Comparison of ENCODE assay signal across 20 cellular contexts in genomic region chr20:19426356-19426755, GRCh38.
A peak's percentile ranks its signal among the peaks of the same experiment; 100 is the strongest.
DNase-seq lines count a peak whose midpoint lies in the region; ATAC-seq, FAIRE-seq and TF ChIP-seq lines count a peak whose summit lies in the region.
"Had no signal": no experiment of that assay in that cellular context is flagged by ENCODE, and none has a peak within 500 bp of the region (broad histone marks: within the 10 kb centered on the region; RNA-seq: fewer than 3 reads in every experiment).

No MANE protein-coding gene starts in this region.

- no peak for ATAC-seq in HepG2
- ATAC-seq in right lobe of liver: no peak
- ATAC-seq: CD8-positive, alpha-beta T cell had no signal

- H3K4me2 ChIP-seq in HepG2 (ENCODE audit: low read depth, low read length): no peak overlapping the region

- 0 out of 2 replicates have a peak, but pooled peaks cover 6% of the 10 kb centered on the region for H3K4me1 ChIP-seq in HepG2 (ENCODE audit: insufficient read depth, low read length)
- H3K4me1 ChIP-seq in right lobe of liver: no peaks in the 10 kb centered on the region
- peaks cover 65 to 78% of the 10 kb centered on the region in 2 experiments for H3K4me1 ChIP-seq in neutrophil (ENCODE audit: control insufficient read depth in 1 of 2, insufficient read depth in 1 of 2, low read depth in 1 of 2, low read length in 1 of 2)

- H3K4me3 ChIP-seq in HepG2 (replicated peaks in 1 of 3; ENCODE audit: insufficient read depth in 1 of 3, low read depth in 2 of 3, low read length in 3 of 3) (no peak overlapping the region), right lobe of liver (no peak overlapping the region), neutrophil (ENCODE audit: low read depth in 1 of 2, low read length in 1 of 2) (no peak overlapping the region)

- no peak for DNase-seq in HepG2 (ENCODE audit: low spot score)
- no peak for DNase-seq in right lobe of liver
- no peak for DNase-seq in DMS53 (lab: John Stamatoyannopoulos, UW)
- DNase-seq in activated CD4-positive, alpha-beta memory T cell treated with anti-CD3 and anti-CD28 coated beads, Interleukin-2, amount 10 ng/mL, durations not matched to agents 7 days and 5 days: no peak
- DNase-seq in effector CD4-positive, alpha-beta T cell: no peak
- DNase-seq: ACHN; C1 segment of cervical spinal cord; CD4-positive, CD25-positive, alpha-beta regulatory T cell; CD8-positive, alpha-beta T cell; DMS 273 treated with DMSO at 0.1 percent for 48 hours; DMS79 treated with DMSO at 0.1 percent for 48 hours; GF-D8; H7; HCEC 1CT had no signal

- no peaks in the 10 kb centered on the region for H3K4me1 Mint-ChIP-seq in activated CD4-positive, alpha-beta memory T cell treated with anti-CD3 and anti-CD28 coated beads, Interleukin-2, amount 10 ng/mL, durations not matched to agents 7 days and 5 days
- H3K4me1 Mint-ChIP-seq: CD4-positive, CD25-positive, alpha-beta regulatory T cell had no signal

- in situ Hi-C loops in HepG2 (cut with HindIII; ENCODE audit: extremely low pct_ligation_motif_present, low pct_unique_long_range_greater_than_20kb): no loop called here

- H3K9me3 ChIP-seq in HepG2 (ENCODE audit: low read length) (no peaks in the 10 kb centered on the region), right lobe of liver (no peaks in the 10 kb centered on the region), neutrophil (no peaks in the 10 kb centered on the region)

- H3K27ac Mint-ChIP-seq in activated CD4-positive, alpha-beta memory T cell treated with anti-CD3 and anti-CD28 coated beads, Interleukin-2, amount 10 ng/mL, durations not matched to agents 7 days and 5 days: no peak overlapping the region
- H3K27ac Mint-ChIP-seq: CD4-positive, CD25-positive, alpha-beta regulatory T cell; CD8-positive, alpha-beta T cell had no signal

- no TSS peak for BruUV-seq in HepG2 (replicated peaks; lab: Mats Ljungman, UMichigan)

- no peak for FAIRE-seq in HepG2 (lab: Jason Lieb, UNC)
- FAIRE-seq: A204.1, D721Med, GM12891 had no signal

- TF ChIP-seq POLR2A in HepG2 (IDR thresholded peaks at IDR 0.05; ENCODE audit: insufficient read depth in 1 of 2, low read depth in 2 of 2, low read length in 2 of 2) (no peak), right lobe of liver (IDR thresholded peaks at IDR 0.05) (no peak)

- H3K36me3 Mint-ChIP-seq in activated CD4-positive, alpha-beta memory T cell treated with anti-CD3 and anti-CD28 coated beads, Interleukin-2, amount 10 ng/mL, durations not matched to agents 7 days and 5 days (ENCODE audit: low read depth): no peaks in the 10 kb centered on the region
- H3K36me3 Mint-ChIP-seq: CD4-positive, CD25-positive, alpha-beta regulatory T cell; CD8-positive, alpha-beta T cell had no signal

- H3K27me3 ChIP-seq in HepG2 (ENCODE audit: control insufficient read depth in 1 of 2, insufficient read depth in 2 of 2, low read length in 2 of 2): no peaks in the 10 kb centered on the region
- H3K27me3 ChIP-seq in right lobe of liver: no peaks in the 10 kb centered on the region
- no peaks in the 10 kb centered on the region for H3K27me3 ChIP-seq in neutrophil

- no peak overlapping the region for H2AFZ ChIP-seq in HepG2 (ENCODE audit: low read length)

- CTCF ChIA-PET in HepG2 (lab: Yijun Ruan, JAX; ENCODE audit: low intra/inter-chr PET ratio, low total read pairs): no interaction called here
- CTCF ChIA-PET in activated CD4-positive, alpha-beta memory T cell treated with anti-CD3 and anti-CD28 coated beads, Interleukin-2, amount 10 ng/mL, durations not matched to agents 7 days and 5 days (lab: Charles Lee): no interaction called here

- H4K20me1 ChIP-seq in HepG2 (ENCODE audit: insufficient read depth, low read length): no peaks in the 10 kb centered on the region

- no peak for TF ChIP-seq RAD21 in HepG2 (CRISPR knock-in tag; IDR thresholded peaks at IDR 0.05)

- POLR2A ChIA-PET in HepG2 (lab: Yijun Ruan, JAX): no interaction called here
- POLR2A ChIA-PET in activated CD4-positive, alpha-beta memory T cell treated with anti-CD3 and anti-CD28 coated beads, Interleukin-2, amount 10 ng/mL, durations not matched to agents 7 days and 5 days (lab: Charles Lee): no interaction called here

- 45% methylated on average over 3 of the region's 3 CpGs for WGBS in HepG2 (ENCODE audit: low lambda C conversion rate)
- WGBS in right lobe of liver (ENCODE audit: insufficient coverage, low coverage, low lambda C conversion rate, missing lambda C conversion rate): 58% methylated on average over 3 of the region's 3 CpGs

- H3K4me3 Mint-ChIP-seq in activated CD4-positive, alpha-beta memory T cell treated with anti-CD3 and anti-CD28 coated beads, Interleukin-2, amount 10 ng/mL, durations not matched to agents 7 days and 5 days: no peak overlapping the region
- H3K4me3 Mint-ChIP-seq: CD4-positive, CD25-positive, alpha-beta regulatory T cell; CD8-positive, alpha-beta T cell had no signal

- H3K27me3 Mint-ChIP-seq in activated CD4-positive, alpha-beta memory T cell treated with anti-CD3 and anti-CD28 coated beads, Interleukin-2, amount 10 ng/mL, durations not matched to agents 7 days and 5 days: no peaks in the 10 kb centered on the region
- H3K27me3 Mint-ChIP-seq: CD4-positive, CD25-positive, alpha-beta regulatory T cell had no signal

- no peaks in the 10 kb centered on the region for H3K79me2 ChIP-seq in HepG2 (ENCODE audit: insufficient read depth, low read length)

- intact Hi-C loops in HepG2 (cut with micrococcal nuclease; ENCODE audit: unreplicated experiment) (no loop called here), right lobe of liver (cut with DNase I) (no loop called here)

- no peak for TF ChIP-seq EP300 in HepG2 (IDR thresholded peaks at IDR 0.05; ENCODE audit: low read depth in 2 of 2, low read length in 2 of 2)
- no peak for TF ChIP-seq EP300 in HepG2 (CRISPR knock-in tag; IDR thresholded peaks at IDR 0.05; ENCODE audit: borderline replicate concordance)

- no peaks in the 10 kb centered on the region for H3K36me3 ChIP-seq in HepG2 (replicated peaks in 1 of 2; ENCODE audit: control insufficient read depth in 1 of 2, insufficient read depth in 2 of 2, low read length in 2 of 2)
- H3K36me3 ChIP-seq in right lobe of liver: no peaks in the 10 kb centered on the region
- H3K36me3 ChIP-seq in neutrophil: no peaks in the 10 kb centered on the region

- H3K9me3 Mint-ChIP-seq in activated CD4-positive, alpha-beta memory T cell treated with anti-CD3 and anti-CD28 coated beads, Interleukin-2, amount 10 ng/mL, durations not matched to agents 7 days and 5 days: no peaks in the 10 kb centered on the region
- H3K9me3 Mint-ChIP-seq: CD8-positive, alpha-beta T cell had no signal

- H3K9ac ChIP-seq in HepG2 (ENCODE audit: insufficient read depth, low read depth, low read length): no peak overlapping the region

- H3K27ac ChIP-seq in HepG2 (ENCODE audit: extremely low read length, insufficient read depth, low read length): no peak overlapping the region
- H3K27ac ChIP-seq in right lobe of liver: no peak overlapping the region
- H3K27ac ChIP-seq in VCaP: peak overlapping the region; percentile 91
- peak overlapping the region; percentile 89 for H3K27ac ChIP-seq in neutrophil
- H3K27ac ChIP-seq: 22Rv1 had no signal

- no peak for TF ChIP-seq CTCF in HepG2 (CRISPR knock-in tag; IDR thresholded peaks at IDR 0.05)
- no peak for TF ChIP-seq CTCF in right lobe of liver (IDR thresholded peaks at IDR 0.05)
- TF ChIP-seq CTCF in VCaP (conservative IDR thresholded peaks at IDR 0.05): no peak
- TF ChIP-seq CTCF in neutrophil (IDR thresholded peaks at IDR 0.05): no peak

TF ChIP-seq in HepG2, 621 proteins besides CTCF, POLR2A, EP300 and RAD21 (continues in another document):
- TF ChIP-seq, protein P1, sequence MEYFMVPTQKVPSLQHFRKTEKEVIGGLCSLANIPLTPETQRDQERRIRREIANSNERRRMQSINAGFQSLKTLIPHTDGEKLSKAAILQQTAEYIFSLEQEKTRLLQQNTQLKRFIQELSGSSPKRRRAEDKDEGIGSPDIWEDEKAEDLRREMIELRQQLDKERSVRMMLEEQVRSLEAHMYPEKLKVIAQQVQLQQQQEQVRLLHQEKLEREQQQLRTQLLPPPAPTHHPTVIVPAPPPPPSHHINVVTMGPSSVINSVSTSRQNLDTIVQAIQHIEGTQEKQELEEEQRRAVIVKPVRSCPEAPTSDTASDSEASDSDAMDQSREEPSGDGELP (IDR thresholded peaks at IDR 0.05; ENCODE audit: borderline replicate concordance, low read depth): no peak
- peak; percentile 52; the same call in 1 of the 2 replicates for TF ChIP-seq MAFF (IDR thresholded peaks at IDR 0.05; ENCODE audit: low read depth, low read length)
- TF ChIP-seq, protein P2, sequence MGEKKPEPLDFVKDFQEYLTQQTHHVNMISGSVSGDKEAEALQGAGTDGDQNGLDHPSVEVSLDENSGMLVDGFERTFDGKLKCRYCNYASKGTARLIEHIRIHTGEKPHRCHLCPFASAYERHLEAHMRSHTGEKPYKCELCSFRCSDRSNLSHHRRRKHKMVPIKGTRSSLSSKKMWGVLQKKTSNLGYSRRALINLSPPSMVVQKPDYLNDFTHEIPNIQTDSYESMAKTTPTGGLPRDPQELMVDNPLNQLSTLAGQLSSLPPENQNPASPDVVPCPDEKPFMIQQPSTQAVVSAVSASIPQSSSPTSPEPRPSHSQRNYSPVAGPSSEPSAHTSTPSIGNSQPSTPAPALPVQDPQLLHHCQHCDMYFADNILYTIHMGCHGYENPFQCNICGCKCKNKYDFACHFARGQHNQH (CRISPR knock-in tag; IDR thresholded peaks at IDR 0.05): no peak
- TF ChIP-seq, protein P3, sequence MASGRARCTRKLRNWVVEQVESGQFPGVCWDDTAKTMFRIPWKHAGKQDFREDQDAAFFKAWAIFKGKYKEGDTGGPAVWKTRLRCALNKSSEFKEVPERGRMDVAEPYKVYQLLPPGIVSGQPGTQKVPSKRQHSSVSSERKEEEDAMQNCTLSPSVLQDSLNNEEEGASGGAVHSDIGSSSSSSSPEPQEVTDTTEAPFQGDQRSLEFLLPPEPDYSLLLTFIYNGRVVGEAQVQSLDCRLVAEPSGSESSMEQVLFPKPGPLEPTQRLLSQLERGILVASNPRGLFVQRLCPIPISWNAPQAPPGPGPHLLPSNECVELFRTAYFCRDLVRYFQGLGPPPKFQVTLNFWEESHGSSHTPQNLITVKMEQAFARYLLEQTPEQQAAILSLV (CRISPR knock-in tag; IDR thresholded peaks at IDR 0.05; ENCODE audit: borderline replicate concordance): no peak
- TF ChIP-seq MAFK (conservative IDR thresholded peaks at IDR 0.05 in 1 of 2, IDR thresholded peaks at IDR 0.05 in 1 of 2; ENCODE audit: low read length in 2 of 2): peak; percentile 53 to 54
- no peak for TF ChIP-seq MYNN (CRISPR knock-in tag; IDR thresholded peaks at IDR 0.05; ENCODE audit: low read depth)

Comparison
In these comparisons a context has a peak if more than half of its experiments do, and no peak if none do; other contexts are left out.
1. H3K27ac ChIP-seq: peak in VCaP (single experiment) and neutrophil (single experiment); none in HepG2 (single experiment) and right lobe of liver (0 of 3).